32 cellular contexts compared by ENCODE assay signal in genomic region chr13:24123761-24124160, GRCh38.
"Had no signal": no experiment of that assay in that cellular context is flagged by ENCODE, and none has a peak within 500 bp of the region (broad histone marks: within the 10 kb centered on the region; RNA-seq: fewer than 3 reads in every experiment).

No MANE protein-coding gene starts in this region.

- H3K4me3 Mint-ChIP-seq: activated B cell treated with CpG ODN at 0.5 μM for 24 hours; activated CD8-positive, alpha-beta T cell treated with anti-CD3 and anti-CD28 coated beads for 36 hours; activated naive CD8-positive, alpha-beta T cell; activated T-cell treated with anti-CD3 and anti-CD28 coated beads, Interleukin-2, amount 50 U/mL, for 4 hours; activated T-helper 17 cell treated with anti-CD3 and anti-CD28 coated beads, Interleukin-2, amount 50 U/mL, for 72 hours; effector memory CD8-positive, alpha-beta T cell; T-helper 17 cell; T-helper 2 cell treated with Interferon-gamma antibody and Interleukin-4, amounts not matched to agents 5 μg/mL and 100 μg/mL, for 36 hours had no signal

- H3K4me1 ChIP-seq: foreskin keratinocyte, gastrocnemius medialis had no signal

- H3K36me3 ChIP-seq: brain microvascular endothelial cell, esophagus muscularis mucosa, gastrocnemius medialis, WERI-Rb-1 had no signal

- H3K9me3 Mint-ChIP-seq: activated B cell treated with CpG ODN at 0.5 μM for 24 hours; activated CD8-positive, alpha-beta T cell treated with anti-CD3 and anti-CD28 coated beads for 36 hours; activated T-cell treated with anti-CD3 and anti-CD28 coated beads, Interleukin-2, amount 50 U/mL, for 4 hours; activated T-helper 17 cell treated with anti-CD3 and anti-CD28 coated beads, Interleukin-2, amount 50 U/mL, for 72 hours; effector memory CD8-positive, alpha-beta T cell; T-helper 2 cell treated with Interferon-gamma antibody and Interleukin-4, amounts not matched to agents 5 μg/mL and 100 μg/mL, for 36 hours had no signal

- H3K27me3 ChIP-seq: brain microvascular endothelial cell, esophagus muscularis mucosa, gastrocnemius medialis had no signal

- H3K4me3 ChIP-seq: esophagus muscularis mucosa, gastrocnemius medialis had no signal

- DNase-seq: activated B cell treated with CpG ODN at 0.5 μM for 24 hours; activated CD4-positive, alpha-beta T cell treated with anti-CD3 and anti-CD28 coated beads for 48 hours; activated CD4-positive, alpha-beta T cell treated with anti-CD3 and anti-CD28 coated beads, Interleukin-2, amount 50 U/mL, for 1 hour; activated CD4-positive, alpha-beta T cell treated with anti-CD3 and anti-CD28 coated beads, Interleukin-2, amount 50 U/mL, for 48 hours; activated CD8-positive, alpha-beta memory T cell treated with anti-CD3 and anti-CD28 coated beads for 24 hours; activated CD8-positive, alpha-beta T cell treated with anti-CD3 and anti-CD28 coated beads for 36 hours; activated effector memory CD4-positive, alpha-beta T cell treated with Interleukin-2 at 50 U/mL for 16 hours; activated gamma-delta T cell treated with Interleukin-2 at 50 U/mL for 16 hours; activated naive CD4-positive, alpha-beta T cell treated with anti-CD3 and anti-CD28 coated beads, Interleukin-2, amount 50 U/mL, for 16 hours; activated naive CD4-positive, alpha-beta T cell treated with Interleukin-2 at 50 U/mL for 16 hours; activated T-cell treated with anti-CD3 and anti-CD28 coated beads, Interleukin-2, amount 50 U/mL, for 4 hours; amniotic stem cell; anterior cingulate cortex; brain microvascular endothelial cell; caudate nucleus; cortex of kidney; dermis blood vessel endothelial cell; effector CD4-positive, alpha-beta T cell; effector memory CD8-positive, alpha-beta T cell; erythroblast; foreskin keratinocyte; gastrocnemius medialis; glutamatergic neuron; T-helper 1 cell; T-helper 17 cell; T1000; WERI-Rb-1 had no signal

- H3K36me3 Mint-ChIP-seq: activated naive CD8-positive, alpha-beta T cell had no signal

- H3K27ac Mint-ChIP-seq: activated B cell treated with CpG ODN at 0.5 μM for 24 hours; activated CD8-positive, alpha-beta T cell treated with anti-CD3 and anti-CD28 coated beads for 36 hours; activated naive CD8-positive, alpha-beta T cell; activated T-helper 17 cell treated with anti-CD3 and anti-CD28 coated beads, Interleukin-2, amount 50 U/mL, for 72 hours; effector memory CD8-positive, alpha-beta T cell; T-helper 17 cell; T-helper 2 cell treated with Interferon-gamma antibody and Interleukin-4, amounts not matched to agents 5 μg/mL and 100 μg/mL, for 36 hours had no signal

- H3K27ac ChIP-seq: brain microvascular endothelial cell, esophagus muscularis mucosa, foreskin keratinocyte, gastrocnemius medialis, WERI-Rb-1 had no signal

- ATAC-seq: activated CD4-positive, CD25-positive, alpha-beta regulatory T cell treated with anti-CD3 and anti-CD28 coated beads, Interleukin-2, amount 50 U/mL, for 24 hours; activated CD8-positive, alpha-beta T cell treated with anti-CD3 and anti-CD28 coated beads for 36 hours; activated T-cell treated with anti-CD3 and anti-CD28 coated beads, Interleukin-2, amount 50 U/mL, for 4 hours; activated T-helper 17 cell treated with anti-CD3 and anti-CD28 coated beads, Interleukin-2, amount 50 U/mL, for 72 hours; effector memory CD8-positive, alpha-beta T cell; foreskin keratinocyte; gastrocnemius medialis; T-helper 17 cell had no signal

- H3K9me3 ChIP-seq: esophagus muscularis mucosa, gastrocnemius medialis had no signal
